In genomic region chr19:10553087-10553667, GRCh38 we compare ENCODE assay signal across 11 cellular contexts. TPM values are rescaled to one million over a fixed set of nuclear protein-coding genes. Genes with fewer than 3 reads are reported as not detected.
DNase-seq lines count a peak whose midpoint lies in the region; ATAC-seq and TF ChIP-seq lines count a peak whose summit lies in the region.
"Had no signal": no experiment of that assay in that cellular context is flagged by ENCODE, and none has a peak within 500 bp of the region (broad histone marks: within the 10 kb centered on the region; RNA-seq: fewer than 3 reads in every experiment).

No MANE protein-coding gene starts in this region.

- WGBS in esophagus squamous epithelium, 2 donors, result 52 to 59% methylated on average over 8 to 13 of the region's 13 CpGs

- CTCF ChIA-PET in A673 (lab: Charles Lee), result interaction anchor here (0.6 to 0.7 kb wide), 2 partner anchors 125 to 312 kb away, joined by 3 to 13 read pairs; no protein-coding TSS in a partner anchor
- CTCF ChIA-PET in Caco-2 (lab: Charles Lee), result interaction anchor here (0.6 to 1.4 kb wide), 3 partner anchors 12 to 146 kb away, joined by 3 read pairs; no protein-coding TSS in a partner anchor

- H2AFZ ChIP-seq in SU-DHL-6 (ENCODE audit: low read depth, low read length, severe bottlenecking) (no peak overlapping the region), MM.1S (ENCODE audit: low read length) (no peak overlapping the region)

- H3K27ac ChIP-seq in A673 (ENCODE audit: low read depth, low read length, poor library complexity, severe bottlenecking) (no peak overlapping the region), SU-DHL-6 (ENCODE audit: low read depth, low read length) (peak overlapping the region; percentile 93), esophagus squamous epithelium (peak overlapping the region; percentile 76 to 89 (median 86)), MM.1S (ENCODE audit: low read length) (no peak overlapping the region)
- H3K27ac ChIP-seq: vagina had no signal

- no peaks in the 10 kb centered on the region for H3K79me2 ChIP-seq in SU-DHL-6 (ENCODE audit: insufficient read depth, low read length)
- peaks cover 5% of the 10 kb centered on the region; the same call in 1 of the 2 replicates for H3K79me2 ChIP-seq in MM.1S (ENCODE audit: low read length)

- H3K9me3 Mint-ChIP-seq in Caco-2 (ENCODE audit: unreplicated experiment), result no peaks in the 10 kb centered on the region
- H3K9me3 Mint-ChIP-seq: nephron had no signal

- no peak for TF ChIP-seq POLR2A in esophagus squamous epithelium (IDR thresholded peaks at IDR 0.05)

- H3K9me2 ChIP-seq in SU-DHL-6 (replicated peaks; ENCODE audit: insufficient read depth, low read length) (no peaks in the 10 kb centered on the region), MM.1S (replicated peaks; ENCODE audit: insufficient read depth, low read length) (no peaks in the 10 kb centered on the region)

- no peaks in the 10 kb centered on the region for H3K27me3 Mint-ChIP-seq in Caco-2 (ENCODE audit: insufficient read depth, unreplicated experiment)

- H3K27ac Mint-ChIP-seq in Caco-2 (ENCODE audit: unreplicated experiment), result no peak overlapping the region
- H3K27ac Mint-ChIP-seq: nephron had no signal

- peaks cover 77% of the 10 kb centered on the region for H3K36me3 ChIP-seq in A673 (ENCODE audit: insufficient read depth, low read length, poor library complexity, severe bottlenecking)
- peaks cover 2% of the 10 kb centered on the region for H3K36me3 ChIP-seq in Caco-2 (ENCODE audit: control insufficient read depth, insufficient read depth, low read length)
- peaks cover 3% of the 10 kb centered on the region; the same call in 1 of the 2 replicates for H3K36me3 ChIP-seq in SU-DHL-6 (ENCODE audit: low read length)
- H3K36me3 ChIP-seq in esophagus squamous epithelium, result peaks cover 36 to 99% (median 52%) of the 10 kb centered on the region in 3 donors
- no peaks in the 10 kb centered on the region for H3K36me3 ChIP-seq in MM.1S (replicated peaks; ENCODE audit: insufficient read depth, low read length)

- DNase-seq in A673 (ENCODE audit: low spot score) (no peak), Caco-2 (no peak), esophagus squamous epithelium (lab: John Stamatoyannopoulos, UW) (no peak), MM.1S (no peak), NCI-H2227 treated with DMSO at 0.1 percent for 48 hours (lab: John Stamatoyannopoulos, UW) (no peak)
- DNase-seq: NK-92 treated with Interleukin-12 subunit alpha and Interleukin-12 subunit beta, amount 100 ng/mL, for 24 hours had no signal

- H4K20me1 ChIP-seq in SU-DHL-6 (ENCODE audit: low read depth, low read length), result no peaks in the 10 kb centered on the region; the same call in 1 of the 2 replicates
- no peaks in the 10 kb centered on the region for H4K20me1 ChIP-seq in MM.1S (ENCODE audit: insufficient read depth, low read length)

- H3F3A ChIP-seq in SU-DHL-6 (ENCODE audit: insufficient read depth) (peaks cover 36% of the 10 kb centered on the region), MM.1S (ENCODE audit: insufficient read depth, low read length) (0 out of 2 replicates have a peak, but pooled peaks cover 3% of the 10 kb centered on the region)

- H3K4me1 ChIP-seq in A673 (ENCODE audit: insufficient read depth, low read length, poor library complexity, severe bottlenecking) (no peaks in the 10 kb centered on the region), Caco-2 (no peaks in the 10 kb centered on the region), esophagus squamous epithelium (peaks cover 32 to 74% (median 34%) of the 10 kb centered on the region in 3 donors), MM.1S (ENCODE audit: low read length) (no peaks in the 10 kb centered on the region)

- POLR2A ChIA-PET in A673 (lab: Charles Lee; ENCODE audit: low non-redundant PET) (no interaction called here), Caco-2 (lab: Charles Lee) (no interaction called here)

- H3K36me3 Mint-ChIP-seq in Caco-2 (ENCODE audit: insufficient read depth, unreplicated experiment), result peaks cover 86% of the 10 kb centered on the region

- TF ChIP-seq CTCF in A673 (conservative IDR thresholded peaks at IDR 0.05; ENCODE audit: low read depth, low read length), result no peak
- TF ChIP-seq CTCF in Caco-2 (IDR thresholded peaks at IDR 0.05; ENCODE audit: insufficient read depth in 1 of 2, low read depth in 1 of 2, low read length in 1 of 2, severe bottlenecking in 1 of 2, unreplicated experiment in 1 of 2), result no peak
- no peak for TF ChIP-seq CTCF in SU-DHL-6 (IDR thresholded peaks at IDR 0.05; ENCODE audit: insufficient read depth, low read length, poor library complexity, severe bottlenecking)
- no peak for TF ChIP-seq CTCF in esophagus squamous epithelium (IDR thresholded peaks at IDR 0.05)
- no peak for TF ChIP-seq CTCF in MM.1S (IDR thresholded peaks at IDR 0.05; ENCODE audit: low read length)

- no peak overlapping the region for H3K4me3 Mint-ChIP-seq in Caco-2 (ENCODE audit: unreplicated experiment)
- H3K4me3 Mint-ChIP-seq: nephron had no signal

- intact Hi-C loops in A673 (cut with micrococcal nuclease; ENCODE audit: unreplicated experiment), result no loop called here
- intact Hi-C loops in Caco-2 (cut with micrococcal nuclease; ENCODE audit: unreplicated experiment), result no loop called here
- intact Hi-C loops in esophagus squamous epithelium (cut with DNase I), result loop anchor here (5.0 kb wide), 1 partner anchor 41 kb away; no protein-coding TSS in a partner anchor

- H3K4me2 ChIP-seq in SU-DHL-6 (ENCODE audit: low read depth, low read length, poor library complexity, severe bottlenecking) (peak overlapping the region; percentile 47), MM.1S (ENCODE audit: low read depth, low read length) (no peak overlapping the region)

- ATAC-seq in HG03565 (IDR thresholded peaks at IDR 0.05; ENCODE audit: unreplicated experiment) (no peak), HG02870 (IDR thresholded peaks at IDR 0.05; ENCODE audit: unreplicated experiment) (no peak)

- H3K9ac ChIP-seq in SU-DHL-6 (ENCODE audit: low read length), result peak overlapping the region; percentile 42; the same call in 1 of the 2 replicates
- no peak overlapping the region for H3K9ac ChIP-seq in MM.1S (ENCODE audit: low read length)

- BruUV-seq in A673 (replicated peaks; lab: Mats Ljungman, UMichigan) (TSS peak; percentile 86), Caco-2 (replicated peaks; lab: Mats Ljungman, UMichigan) (TSS peak; percentile 78)

- no peaks in the 10 kb centered on the region for H3K9me3 ChIP-seq in A673 (ENCODE audit: low read depth, low read length, poor library complexity, severe bottlenecking)
- no peaks in the 10 kb centered on the region for H3K9me3 ChIP-seq in Caco-2
- H3K9me3 ChIP-seq in SU-DHL-6 (ENCODE audit: insufficient read depth, low read length), result no peaks in the 10 kb centered on the region
- H3K9me3 ChIP-seq in esophagus squamous epithelium, result no peaks in the 10 kb centered on the region
- H3K9me3 ChIP-seq in MM.1S (replicated peaks; ENCODE audit: insufficient read depth, low read length), result no peaks in the 10 kb centered on the region
- H3K9me3 ChIP-seq: vagina had no signal

- no peaks in the 10 kb centered on the region for H3K4me1 Mint-ChIP-seq in Caco-2 (ENCODE audit: low read depth, unreplicated experiment)
- H3K4me1 Mint-ChIP-seq: nephron had no signal

- H3K27me3 ChIP-seq in A673 (replicated peaks; ENCODE audit: insufficient read depth, low read depth, low read length, poor library complexity) (no peaks in the 10 kb centered on the region), Caco-2 (replicated peaks; ENCODE audit: control insufficient read depth, insufficient read depth, low read length) (no peaks in the 10 kb centered on the region), SU-DHL-6 (ENCODE audit: low read length) (no peaks in the 10 kb centered on the region), esophagus squamous epithelium (no peaks in the 10 kb centered on the region), MM.1S (replicated peaks; ENCODE audit: insufficient read depth, low read length) (no peaks in the 10 kb centered on the region)
- H3K27me3 ChIP-seq: vagina had no signal

- H3K4me3 ChIP-seq in A673 (ENCODE audit: low read depth, low read length, poor library complexity, severe bottlenecking), result no peak overlapping the region
- H3K4me3 ChIP-seq in Caco-2 (ENCODE audit: low read depth, low read length), result no peak overlapping the region
- H3K4me3 ChIP-seq in SU-DHL-6 (ENCODE audit: insufficient read depth, low read length, poor library complexity, severe bottlenecking), result no peak overlapping the region
- no peak overlapping the region for H3K4me3 ChIP-seq in esophagus squamous epithelium
- H3K4me3 ChIP-seq in MM.1S (ENCODE audit: low read length), result no peak overlapping the region
- H3K4me3 ChIP-seq: vagina had no signal

RNA-seq across cellular contexts. Expression of gene ATG4D, which starts 9.5 kb away (rescaled TPM):
- 52.1 and 57.1 TPM in 2 replicates for total RNA-seq in A673 (2021)
- total RNA-seq in Caco-2 (2022), result 34.3 and 34.6 TPM in 2 replicates
- 10 to 100 TPM; 46.5 to 59.3 (median 51.4) TPM for total RNA-seq in esophagus squamous epithelium

RNA-seq across cellular contexts. Expression of gene KRI1, which starts 12.6 kb away (rescaled TPM):
- 45.2 and 47.8 TPM in 2 replicates for total RNA-seq in A673 (2021)
- 27.0 and 27.5 TPM in 2 replicates for total RNA-seq in Caco-2 (2022)
- total RNA-seq in esophagus squamous epithelium, result 10 to 100 TPM; 18.2 to 30.3 (median 23.9) TPM

RNA-seq across cellular contexts. Expression of gene CDKN2D, which starts 15.6 kb away (rescaled TPM):
- total RNA-seq in A673 (2021), result 12.7 and 14.6 TPM in 2 replicates
- total RNA-seq in Caco-2 (2022), result 5.0 and 5.8 TPM in 2 replicates
- total RNA-seq in esophagus squamous epithelium, result 10 to 100 TPM in 1 of 4 donors, 1 to 10 TPM in 3; 5.1 to 14.4 (median 6.2) TPM

RNA-seq across cellular contexts. Expression of gene AP1M2, which starts 33.9 kb away (rescaled TPM):
- total RNA-seq in A673 (2021) (2.5 and 2.8 TPM in 2 replicates), Caco-2 (2022) (191 and 196 TPM in 2 replicates), esophagus squamous epithelium (10 to 100 TPM; 24.8 to 67.0 (median 57.1) TPM)

RNA-seq across cellular contexts. Expression of gene S1PR5, which starts 35.9 kb away (rescaled TPM):
- total RNA-seq in A673 (2021) (0.41 and 1.1 TPM in 2 replicates), Caco-2 (2022) (0.57 and 0.67 TPM in 2 replicates), esophagus squamous epithelium (10 to 100 TPM in 3 of 4 donors, 1 to 10 TPM in 1; 8.9 to 27.2 (median 16.3) TPM)

Comparison
In these comparisons a context has a peak if more than half of its experiments do, and no peak if none do; other contexts are left out.
1. H3K27ac ChIP-seq: peak in SU-DHL-6 (single experiment) and esophagus squamous epithelium (4 of 4); none in A673 (single experiment) and MM.1S (single experiment).